18 cellular contexts compared by ENCODE assay signal in the genomic region with DNA sequence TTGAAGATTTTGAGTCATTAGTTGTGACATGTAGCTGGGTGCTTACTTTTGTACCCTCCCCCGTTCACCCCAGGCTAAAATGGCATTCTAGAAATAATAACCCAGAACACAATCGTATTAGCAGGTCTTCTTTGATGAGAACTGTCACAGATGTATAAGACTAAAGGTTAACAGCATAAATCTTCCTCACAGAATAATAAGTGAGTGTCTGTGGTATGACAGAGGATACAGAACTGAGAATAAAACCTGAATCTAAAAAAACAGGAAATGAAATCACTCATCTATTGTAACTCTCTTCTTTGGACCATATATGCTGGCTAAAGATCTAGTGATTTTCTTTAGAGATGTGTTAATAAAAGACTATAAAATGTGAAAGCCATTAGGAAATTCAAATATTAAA.
DNase-seq lines count a peak whose midpoint lies in the region; ATAC-seq and TF ChIP-seq lines count a peak whose summit lies in the region.
"Had no signal": no experiment of that assay in that cellular context is flagged by ENCODE, and none has a peak within 500 bp of the region (broad histone marks: within the 10 kb centered on the region; RNA-seq: fewer than 3 reads in every experiment).

No MANE protein-coding gene starts in this region.

- DNase-seq in CD1c-positive myeloid dendritic cell (ENCODE audit: extremely low spot score), result peak; percentile 4
- peak; percentile 8 for DNase-seq in MM.1S
- DNase-seq in dermis blood vessel endothelial cell, result no peak
- DNase-seq in NCI-H1092 treated with DMSO at 0.1 percent for 48 hours (lab: John Stamatoyannopoulos, UW), result no peak
- DNase-seq: activated naive CD4-positive, alpha-beta T cell treated with Interleukin-2 at 50 U/mL for 16 hours; Calu3; effector memory CD4-positive, alpha-beta T cell; foreskin melanocyte; NCI-H187 treated with DMSO at 0.1 percent for 48 hours; SIG-M5; upper lobe of left lung had no signal

- no peak overlapping the region for H3K27ac ChIP-seq in MM.1S (ENCODE audit: low read length)
- H3K27ac ChIP-seq: A549, prostate gland, upper lobe of left lung had no signal

- H3K36me3 ChIP-seq in MM.1S (replicated peaks; ENCODE audit: insufficient read depth, low read length), result no peaks in the 10 kb centered on the region
- H3K36me3 ChIP-seq: prostate gland, upper lobe of left lung had no signal

- H3K4me3 ChIP-seq in MM.1S (ENCODE audit: low read length), result no peak overlapping the region
- H3K4me3 ChIP-seq: A549, K562, prostate gland, upper lobe of left lung had no signal

- no peak for TF ChIP-seq CTCF in MM.1S (IDR thresholded peaks at IDR 0.05; ENCODE audit: low read length)

- no peaks in the 10 kb centered on the region for H3K79me2 ChIP-seq in MM.1S (ENCODE audit: low read length)

- no peaks in the 10 kb centered on the region for H3K4me1 ChIP-seq in MM.1S (ENCODE audit: low read length)
- H3K4me1 ChIP-seq: A549, prostate gland, upper lobe of left lung had no signal

- ATAC-seq in GM19395 (IDR thresholded peaks at IDR 0.05; ENCODE audit: unreplicated experiment), result peak; percentile 97
- ATAC-seq in HG02943 (IDR thresholded peaks at IDR 0.05; ENCODE audit: low read depth, unreplicated experiment), result peak; percentile 93
- ATAC-seq in HG03342 (IDR thresholded peaks at IDR 0.05; ENCODE audit: unreplicated experiment), result no peak
- ATAC-seq in GM21737 (IDR thresholded peaks at IDR 0.05; ENCODE audit: unreplicated experiment), result no peak
- ATAC-seq: A549, K562 had no signal

- H4K20me1 ChIP-seq in MM.1S (ENCODE audit: insufficient read depth, low read length), result no peaks in the 10 kb centered on the region

- no peaks in the 10 kb centered on the region for H3K27me3 ChIP-seq in MM.1S (replicated peaks; ENCODE audit: insufficient read depth, low read length)
- H3K27me3 ChIP-seq: upper lobe of left lung had no signal

- no peaks in the 10 kb centered on the region for H3K9me2 ChIP-seq in MM.1S (replicated peaks; ENCODE audit: insufficient read depth, low read length)

- H2AFZ ChIP-seq in MM.1S (ENCODE audit: low read length), result no peak overlapping the region

- H3K9ac ChIP-seq in MM.1S (ENCODE audit: low read length), result no peak overlapping the region

- H3K9me3 ChIP-seq in MM.1S (replicated peaks; ENCODE audit: insufficient read depth, low read length), result no peaks in the 10 kb centered on the region
- H3K9me3 ChIP-seq: A549, prostate gland, upper lobe of left lung had no signal

- H3F3A ChIP-seq in MM.1S (ENCODE audit: insufficient read depth, low read length), result no peaks in the 10 kb centered on the region

- H3K4me2 ChIP-seq in MM.1S (ENCODE audit: low read depth, low read length), result no peak overlapping the region
- H3K4me2 ChIP-seq: A549 had no signal

Comparison
In these comparisons a context has a peak if more than half of its experiments do, and no peak if none do; other contexts are left out.
1. DNase-seq: peak in CD1c-positive myeloid dendritic cell (single experiment) and MM.1S (single experiment); none in dermis blood vessel endothelial cell (single experiment) and NCI-H1092 treated with DMSO at 0.1 percent for 48 hours (single experiment).
2. ATAC-seq: peak in GM19395 (single experiment) and HG02943 (single experiment); none in HG03342 (single experiment) and GM21737 (single experiment).